ENCODE assay signal across 21 cellular contexts in the genomic region with DNA sequence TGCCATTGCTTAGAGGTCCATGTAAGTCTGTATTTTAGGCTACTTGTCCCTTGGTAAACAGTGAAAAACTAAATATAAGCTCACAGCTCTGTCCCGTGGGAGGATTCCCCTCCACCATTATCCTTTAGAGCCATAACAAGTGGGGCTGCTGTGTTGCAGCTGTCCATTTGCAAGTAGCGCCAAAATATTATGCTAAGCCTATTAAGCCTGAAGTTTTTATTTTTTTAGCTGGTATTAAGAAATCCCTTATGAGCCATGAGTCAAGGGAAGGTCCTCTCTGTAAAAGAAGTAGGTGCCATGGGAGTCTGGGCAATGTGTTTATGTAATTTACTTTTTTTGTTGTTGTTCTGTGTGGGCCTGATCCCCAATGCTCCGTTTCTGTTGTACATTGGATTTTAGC.
"Had no signal": no experiment of that assay in that cellular context is flagged by ENCODE, and none has a peak within 500 bp of the region (broad histone marks: within the 10 kb centered on the region; RNA-seq: fewer than 3 reads in every experiment).

No MANE protein-coding gene starts in this region.

- H3K9me3 ChIP-seq: gastrocnemius medialis, left lung, mucosa of descending colon, neutrophil, pancreas, stomach, thyroid gland, vagina had no signal

- ATAC-seq: gastrocnemius medialis; left lung; mucosa of descending colon; natural killer cell treated with Interleukin-12 subunit alpha and Interleukin-12 subunit beta and Interleukin-15 and Interleukin-18, amount 100 ng/mL, for 72 hours; pancreas; stimulated activated effector memory CD8-positive, alpha-beta T cell treated with anti-CD3 and anti-CD28 coated beads, Interleukin-12 subunit alpha, Interleukin-12 subunit beta, amount 100 ng/mL, for 72 hours had no signal

- H3K27me3 ChIP-seq: dorsolateral prefrontal cortex, gastrocnemius medialis, left lung, neutrophil, pancreas, stomach, thyroid gland, vagina had no signal

- H3K36me3 ChIP-seq: gastrocnemius medialis, left lung, neutrophil, pancreas, stomach, thyroid gland, vagina had no signal

- DNase-seq: cerebellar nuclear complex; dorsolateral prefrontal cortex; effector CD4-positive, alpha-beta T cell; gastrocnemius medialis; kidney; left lung; mucosa of descending colon; naive B cell; pancreas; retina; stimulated activated CD4-positive, alpha-beta T cell treated with anti-CD3 and anti-CD28 coated beads, Interleukin-2, amount 100 ng/mL, for 24 hours; stimulated activated CD4-positive, alpha-beta T cell treated with anti-CD3 and anti-CD28 coated beads, Interleukin-4, amount 100 ng/mL, for 24 hours; stimulated activated naive CD4-positive, alpha-beta T cell treated with Interleukin-2 at 50 U/mL for 16 hours; stomach; thyroid gland; trophoblast cell had no signal

- H3K27ac ChIP-seq: dorsolateral prefrontal cortex, gastrocnemius medialis, left lung, neutrophil, pancreas, stomach, thyroid gland, vagina had no signal

- H3K4me1 ChIP-seq: gastrocnemius medialis, left lung, pancreas, thyroid gland had no signal

- H3K4me3 ChIP-seq: dorsolateral prefrontal cortex, gastrocnemius medialis, left lung, lung, mucosa of descending colon, pancreas, stomach, thyroid gland, vagina had no signal
